In the genomic region with DNA sequence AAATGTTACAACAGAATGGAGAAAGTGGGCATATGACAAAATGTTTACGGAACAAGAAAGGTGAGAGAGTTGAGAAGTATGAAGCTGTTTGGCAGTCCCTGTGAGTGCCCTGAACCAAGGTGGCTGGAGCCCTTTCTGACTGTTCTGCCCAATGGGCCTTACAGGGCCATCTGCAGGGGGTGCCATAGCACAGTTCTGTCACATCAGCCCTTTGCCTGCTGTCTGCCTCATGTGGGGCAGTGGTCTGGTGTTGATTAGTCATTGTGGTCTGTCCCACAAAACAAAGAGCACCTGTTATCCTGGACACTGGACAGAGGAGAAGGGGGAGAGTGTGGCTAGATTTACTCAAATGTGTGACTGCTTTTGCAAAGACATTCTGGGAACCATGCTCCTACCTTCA, we compare ENCODE assay signal across 10 cellular contexts. TPM values are rescaled to one million over a fixed set of nuclear protein-coding genes. Genes with fewer than 3 reads are reported as not detected.
DNase-seq lines count a peak whose midpoint lies in the region; ATAC-seq and TF ChIP-seq lines count a peak whose summit lies in the region.
"Had no signal": no experiment of that assay in that cellular context is flagged by ENCODE, and none has a peak within 500 bp of the region (broad histone marks: within the 10 kb centered on the region; RNA-seq: fewer than 3 reads in every experiment).

No MANE protein-coding gene starts in this region.

- H3K4me2 ChIP-seq in PC-3 (ENCODE audit: low read length) = no peak overlapping the region

- no peak for TF ChIP-seq POLR2A in vagina (IDR thresholded peaks at IDR 0.05)

- no peak for ATAC-seq in CD4-positive, CD25-positive, alpha-beta regulatory T cell (ENCODE audit: low read depth in 2 of 2)
- ATAC-seq in GM19351 (IDR thresholded peaks at IDR 0.05; ENCODE audit: unreplicated experiment) (peak; percentile 44), HG02885 (IDR thresholded peaks at IDR 0.05; ENCODE audit: poor library complexity, unreplicated experiment) (peak; percentile 32), PC-3 (no peak), Right ventricle myocardium superior (ENCODE audit: poor library complexity) (no peak)
- no peak for ATAC-seq in activated T-helper 17 cell treated with anti-CD3 and anti-CD28 coated beads, Interleukin-2, amount 50 U/mL, for 72 hours (replicated peaks)

- peaks cover 6 to 52% (median 32%) of the 10 kb centered on the region in 4 donors for H3K4me1 Mint-ChIP-seq in CD4-positive, CD25-positive, alpha-beta regulatory T cell
- H3K4me1 Mint-ChIP-seq in activated T-helper 17 cell treated with anti-CD3 and anti-CD28 coated beads, Interleukin-2, amount 50 U/mL, for 72 hours = peaks cover 25% of the 10 kb centered on the region

- CTCF ChIA-PET in PC-3 (lab: Charles Lee) = no interaction called here

- H3K9me3 Mint-ChIP-seq in CD4-positive, CD25-positive, alpha-beta regulatory T cell = peaks cover 0 to 8% (median 3%) of the 10 kb centered on the region in 7 donors
- H3K9me3 Mint-ChIP-seq in activated T-helper 17 cell treated with anti-CD3 and anti-CD28 coated beads, Interleukin-2, amount 50 U/mL, for 72 hours = peaks cover 7% of the 10 kb centered on the region

- no peaks in the 10 kb centered on the region for H3F3A ChIP-seq in PC-3 (ENCODE audit: low read length, unreplicated experiment)

- H3K27me3 Mint-ChIP-seq in CD4-positive, CD25-positive, alpha-beta regulatory T cell = no peaks in the 10 kb centered on the region
- no peaks in the 10 kb centered on the region for H3K27me3 Mint-ChIP-seq in activated T-helper 17 cell treated with anti-CD3 and anti-CD28 coated beads, Interleukin-2, amount 50 U/mL, for 72 hours

- no peaks in the 10 kb centered on the region for H3K27me3 ChIP-seq in CD4-positive, CD25-positive, alpha-beta regulatory T cell (ENCODE audit: control insufficient read depth, insufficient read depth, low read length)
- H3K27me3 ChIP-seq in PC-3 (ENCODE audit: low read length) (no peaks in the 10 kb centered on the region), vagina (no peaks in the 10 kb centered on the region)

- H2AFZ ChIP-seq in PC-3 (ENCODE audit: low read length) = no peak overlapping the region

- no peak for TF ChIP-seq CTCF in PC-3 (conservative IDR thresholded peaks at IDR 0.05; ENCODE audit: low read depth, low read length)
- TF ChIP-seq CTCF in vagina (IDR thresholded peaks at IDR 0.05) = no peak

- H3K9ac ChIP-seq in PC-3 (ENCODE audit: low read length) = no peak overlapping the region

- no peak for DNase-seq in CD4-positive, CD25-positive, alpha-beta regulatory T cell
- DNase-seq in PC-3 = peak; percentile 11
- no peak for DNase-seq in Right ventricle myocardium superior
- no peak for DNase-seq in vagina (ENCODE audit: extremely low spot score in 2 of 2)
- no peak for DNase-seq in HK-2 (ENCODE audit: unreplicated experiment)
- DNase-seq: activated effector memory CD4-positive, alpha-beta T cell treated with anti-CD3 and anti-CD28 coated beads, Interleukin-2, amount 50 U/mL, for 16 hours; AML-193 had no signal

- BruUV-seq in PC-3 (replicated peaks; lab: Mats Ljungman, UMichigan) = no TSS peak

- H4K20me1 ChIP-seq in PC-3 (ENCODE audit: low read length) = no peaks in the 10 kb centered on the region

- peaks cover 4% of the 10 kb centered on the region for H3K36me3 Mint-ChIP-seq in CD4-positive, CD25-positive, alpha-beta regulatory T cell
- H3K36me3 Mint-ChIP-seq in activated T-helper 17 cell treated with anti-CD3 and anti-CD28 coated beads, Interleukin-2, amount 50 U/mL, for 72 hours (ENCODE audit: low read depth) = peaks cover 6% of the 10 kb centered on the region

- H3K4me1 ChIP-seq in CD4-positive, CD25-positive, alpha-beta regulatory T cell (ENCODE audit: control insufficient read depth, insufficient read depth, low read length, poor library complexity, severe bottlenecking) = peaks cover 31% of the 10 kb centered on the region
- H3K4me1 ChIP-seq in PC-3 (ENCODE audit: insufficient read depth, low read length) (peaks cover 27% of the 10 kb centered on the region), vagina (peaks cover 8% of the 10 kb centered on the region)

- H3K9me2 ChIP-seq in PC-3 (replicated peaks; ENCODE audit: low read length) = no peaks in the 10 kb centered on the region

- no peaks in the 10 kb centered on the region for H3K79me2 ChIP-seq in PC-3 (ENCODE audit: low read length)

- POLR2A ChIA-PET in PC-3 (lab: Charles Lee; ENCODE audit: unreplicated experiment) = no interaction called here

- no peaks in the 10 kb centered on the region for H3K9me3 ChIP-seq in CD4-positive, CD25-positive, alpha-beta regulatory T cell (ENCODE audit: control insufficient read depth in 2 of 2, low read length in 2 of 2)
- H3K9me3 ChIP-seq in PC-3 (ENCODE audit: low read length) (no peaks in the 10 kb centered on the region), vagina (no peaks in the 10 kb centered on the region)

- peak overlapping the region in 2 of 3 donors; percentile 58 to 77 for H3K27ac Mint-ChIP-seq in CD4-positive, CD25-positive, alpha-beta regulatory T cell
- no peak overlapping the region for H3K27ac Mint-ChIP-seq in activated T-helper 17 cell treated with anti-CD3 and anti-CD28 coated beads, Interleukin-2, amount 50 U/mL, for 72 hours

- intact Hi-C loops in PC-3 (cut with micrococcal nuclease) = no loop called here
- intact Hi-C loops in Right ventricle myocardium superior (cut with DNase I) = no loop called here
- intact Hi-C loops in vagina (cut with DNase I) = no loop called here

- H3K4me3 Mint-ChIP-seq in CD4-positive, CD25-positive, alpha-beta regulatory T cell = no peak overlapping the region
- no peak overlapping the region for H3K4me3 Mint-ChIP-seq in activated T-helper 17 cell treated with anti-CD3 and anti-CD28 coated beads, Interleukin-2, amount 50 U/mL, for 72 hours

- H3K36me3 ChIP-seq in CD4-positive, CD25-positive, alpha-beta regulatory T cell (ENCODE audit: control insufficient read depth, insufficient read depth, low read length) = no peaks in the 10 kb centered on the region
- no peaks in the 10 kb centered on the region for H3K36me3 ChIP-seq in PC-3 (ENCODE audit: low read depth, low read length)
- H3K36me3 ChIP-seq in vagina = no peaks in the 10 kb centered on the region

- H3K4me3 ChIP-seq in CD4-positive, CD25-positive, alpha-beta regulatory T cell (ENCODE audit: low read depth, low read length) = no peak overlapping the region
- H3K4me3 ChIP-seq in PC-3 (ENCODE audit: low read length) (no peak overlapping the region), vagina (no peak overlapping the region)

- no peak overlapping the region for H3K27ac ChIP-seq in CD4-positive, CD25-positive, alpha-beta regulatory T cell (ENCODE audit: insufficient read depth, low read length, poor library complexity, severe bottlenecking)
- no peak overlapping the region for H3K27ac ChIP-seq in PC-3 (ENCODE audit: low read length)
- H3K27ac ChIP-seq in vagina = no peak overlapping the region

RNA-seq across cellular contexts. Expression of gene OSBPL3, which starts 51.5 kb away (rescaled TPM):
- 43.0 TPM for total RNA-seq in CD4-positive, CD25-positive, alpha-beta regulatory T cell
- 10 to 100 TPM in 2 of 4 donors, 1 to 10 TPM in 2; 9.1 to 14.5 (median 11.9) TPM for polyA plus RNA-seq in CD4-positive, CD25-positive, alpha-beta regulatory T cell
- total RNA-seq in PC-3 (2014; rRNA removed) (10.5 and 11.6 TPM in 2 replicates), Right ventricle myocardium superior (8.4 TPM), vagina (59.2 TPM)
- 10 to 100 TPM; 57.6 to 70.6 TPM for total RNA-seq in activated T-helper 17 cell treated with anti-CD3 and anti-CD28 coated beads, Interleukin-2, amount 50 U/mL, for 72 hours

Comparison
In these comparisons a context has a peak if more than half of its experiments do, and no peak if none do; other contexts are left out.
1. ATAC-seq: peak in GM19351 (single experiment) and HG02885 (single experiment); none in CD4-positive, CD25-positive, alpha-beta regulatory T cell (0 of 2), PC-3 (single experiment), Right ventricle myocardium superior (single experiment) and activated T-helper 17 cell treated with anti-CD3 and anti-CD28 coated beads, Interleukin-2, amount 50 U/mL, for 72 hours (single experiment).